Comparison of ENCODE assay signal across 16 cellular contexts in the genomic region with DNA sequence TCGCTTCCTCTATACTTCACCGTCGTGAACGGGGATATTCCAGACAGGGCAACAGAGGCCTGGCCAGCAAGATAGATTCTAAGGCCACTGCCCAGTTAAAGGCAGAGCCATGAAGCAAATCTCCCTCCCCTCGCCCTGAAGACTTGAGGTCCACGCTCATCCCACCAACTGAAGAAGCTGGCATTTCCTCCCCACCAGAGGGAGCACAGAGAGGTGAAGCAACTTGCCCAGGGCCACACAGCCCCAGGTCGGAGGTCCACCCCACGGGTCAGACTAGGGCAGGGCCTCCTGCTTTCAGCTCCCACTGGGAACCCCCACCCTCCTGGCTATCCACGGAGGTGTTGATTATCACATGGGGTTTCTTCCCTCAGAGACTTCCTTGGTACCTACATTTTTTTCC. TPM values are rescaled to one million over a fixed set of nuclear protein-coding genes. Genes with fewer than 3 reads are reported as not detected.
DNase-seq lines count a peak whose midpoint lies in the region; ATAC-seq, FAIRE-seq and TF ChIP-seq lines count a peak whose summit lies in the region.
"Had no signal": no experiment of that assay in that cellular context is flagged by ENCODE, and none has a peak within 500 bp of the region (broad histone marks: within the 10 kb centered on the region; RNA-seq: fewer than 3 reads in every experiment).

No MANE protein-coding gene starts in this region.

- TF ChIP-seq POLR2A in gastroesophageal sphincter (IDR thresholded peaks at IDR 0.05): no peak

- H3K23me2 ChIP-seq in H9 (ENCODE audit: insufficient read length, low read depth, low read length, poor library complexity, severe bottlenecking): peaks cover 7% of the 10 kb centered on the region

- H3K36me3 ChIP-seq in astrocyte (ENCODE audit: insufficient read depth, low read length): peaks cover 4% of the 10 kb centered on the region
- no peaks in the 10 kb centered on the region for H3K36me3 ChIP-seq in gastroesophageal sphincter
- H3K36me3 ChIP-seq in psoas muscle (ENCODE audit: insufficient read depth in 1 of 2, low read depth in 1 of 2): no peaks in the 10 kb centered on the region

- no peak for DNase-seq in H9
- DNase-seq in astrocyte (ENCODE audit: low read depth): no peak
- DNase-seq in psoas muscle: no peak
- no peak for DNase-seq in NCI-H510A treated with DMSO at 0.1 percent for 48 hours (lab: John Stamatoyannopoulos, UW)
- DNase-seq in activated CD4-positive, alpha-beta memory T cell treated with anti-CD3 and anti-CD28 coated beads, Interleukin-2, amount 10 ng/mL, durations not matched to agents 7 days and 5 days: no peak
- no peak for DNase-seq in SIG-M5 treated with dmso at 0.1 percent for 504 hours (lab: John Stamatoyannopoulos, UW; ENCODE audit: unreplicated experiment)
- DNase-seq: Calu3; CD4-positive, alpha-beta memory T cell; DMS79; HCEC 1CT; NCI-H1417 treated with DMSO at 0.1 percent for 48 hours; NCI-H1930; NCI-H774 had no signal

- 0 out of 2 replicates have a peak, but pooled peaks cover 1% of the 10 kb centered on the region for H3K27me3 Mint-ChIP-seq in H9 (ENCODE audit: low read depth)
- H3K27me3 Mint-ChIP-seq in astrocyte (ENCODE audit: low read depth, unreplicated experiment): no peaks in the 10 kb centered on the region
- peaks cover 1% of the 10 kb centered on the region for H3K27me3 Mint-ChIP-seq in activated CD4-positive, alpha-beta memory T cell treated with anti-CD3 and anti-CD28 coated beads, Interleukin-2, amount 10 ng/mL, durations not matched to agents 7 days and 5 days

- H4K20me1 ChIP-seq in H9 (ENCODE audit: control insufficient read depth, insufficient read depth, insufficient read length) (no peaks in the 10 kb centered on the region), astrocyte (ENCODE audit: insufficient read depth, low read length) (peaks cover 97% of the 10 kb centered on the region)

- POLR2A ChIA-PET in activated CD4-positive, alpha-beta memory T cell treated with anti-CD3 and anti-CD28 coated beads, Interleukin-2, amount 10 ng/mL, durations not matched to agents 7 days and 5 days (lab: Charles Lee): no interaction called here

- CTCF ChIA-PET in activated CD4-positive, alpha-beta memory T cell treated with anti-CD3 and anti-CD28 coated beads, Interleukin-2, amount 10 ng/mL, durations not matched to agents 7 days and 5 days (lab: Charles Lee): no interaction called here

- no peak overlapping the region for H3K18ac ChIP-seq in H9 (ENCODE audit: insufficient read length, low read depth, low read length)

- H3K4me3 ChIP-seq in astrocyte (ENCODE audit: insufficient read depth, low read depth, low read length) (no peak overlapping the region), gastroesophageal sphincter (no peak overlapping the region), psoas muscle (no peak overlapping the region)
- H3K4me3 ChIP-seq: SJSA1 had no signal

- H3K4me1 ChIP-seq in H9 (ENCODE audit: insufficient read depth, low read length) (no peaks in the 10 kb centered on the region), astrocyte (ENCODE audit: insufficient read depth, low read length) (peaks cover 44% of the 10 kb centered on the region), gastroesophageal sphincter (peaks cover 0 to 82% (median 11%) of the 10 kb centered on the region in 3 donors), psoas muscle (peaks cover 34% of the 10 kb centered on the region)

- H3K9me3 ChIP-seq in H9 (ENCODE audit: control insufficient read depth, low read depth, low read length): no peaks in the 10 kb centered on the region
- H3K9me3 ChIP-seq in astrocyte (ENCODE audit: insufficient read depth, low read depth, low read length): no peaks in the 10 kb centered on the region
- no peaks in the 10 kb centered on the region for H3K9me3 ChIP-seq in gastroesophageal sphincter
- H3K9me3 ChIP-seq in psoas muscle: no peaks in the 10 kb centered on the region
- H3K9me3 ChIP-seq: SJSA1 had no signal

- no peak overlapping the region for H3K4ac ChIP-seq in H9 (ENCODE audit: low read depth, low read length)

- H4K5ac ChIP-seq in H9 (ENCODE audit: insufficient read length, low read depth, low read length): no peak overlapping the region

- H3K56ac ChIP-seq in H9 (ENCODE audit: insufficient read length, low read depth, low read length): no peak overlapping the region

- WGBS in H9 (ENCODE audit: extremely low coverage, insufficient read length, low lambda C conversion rate): no CpG with 5 or more reads among the region's 9 CpGs
- 50 to 69% methylated on average over 2 to 4 of the region's 9 CpGs for WGBS in gastroesophageal sphincter (ENCODE audit: low coverage in 1 of 2), 2 donors
- WGBS in psoas muscle, 3 donors: 63 to 82% (median 75%) methylated on average over 9 of the region's 9 CpGs

- intact Hi-C loops in psoas muscle (cut with DNase I): no loop called here

- no peaks in the 10 kb centered on the region for H3K79me1 ChIP-seq in H9 (ENCODE audit: insufficient read depth, low read depth, low read length, poor library complexity, severe bottlenecking)

- H4K91ac ChIP-seq in H9 (ENCODE audit: insufficient read length, low read depth, low read length): no peak overlapping the region

- TF ChIP-seq EP300 in gastroesophageal sphincter (IDR thresholded peaks at IDR 0.05): no peak

- H3K79me2 ChIP-seq in H9 (ENCODE audit: insufficient read depth, low read length): no peaks in the 10 kb centered on the region
- peaks cover 99% of the 10 kb centered on the region for H3K79me2 ChIP-seq in astrocyte (ENCODE audit: insufficient read depth, low read length)

- no peak overlapping the region for H2BK20ac ChIP-seq in H9 (ENCODE audit: low read depth, low read length, poor library complexity, severe bottlenecking)

- 0 out of 7 replicates have a peak, but pooled peaks cover 0 to 1% (median 0%) of the 10 kb centered on the region in 3 experiments for H3K36me3 Mint-ChIP-seq in H9 (ENCODE audit: insufficient read depth in 1 of 3, low read depth in 3 of 3)
- peaks cover 24% of the 10 kb centered on the region for H3K36me3 Mint-ChIP-seq in astrocyte (ENCODE audit: low read depth, unreplicated experiment)
- no peaks in the 10 kb centered on the region for H3K36me3 Mint-ChIP-seq in activated CD4-positive, alpha-beta memory T cell treated with anti-CD3 and anti-CD28 coated beads, Interleukin-2, amount 10 ng/mL, durations not matched to agents 7 days and 5 days (ENCODE audit: low read depth)
- H3K36me3 Mint-ChIP-seq: CD4-positive, alpha-beta memory T cell had no signal

- no peak overlapping the region for H3K23ac ChIP-seq in H9 (ENCODE audit: insufficient read length, low read depth, low read length)

- H3K4me1 Mint-ChIP-seq in H9: peaks cover 36 to 64% of the 10 kb centered on the region in 2 experiments
- H3K4me1 Mint-ChIP-seq in astrocyte (ENCODE audit: low read depth, unreplicated experiment): peaks cover 43% of the 10 kb centered on the region
- no peaks in the 10 kb centered on the region for H3K4me1 Mint-ChIP-seq in activated CD4-positive, alpha-beta memory T cell treated with anti-CD3 and anti-CD28 coated beads, Interleukin-2, amount 10 ng/mL, durations not matched to agents 7 days and 5 days
- H3K4me1 Mint-ChIP-seq: B cell; CD4-positive, alpha-beta memory T cell had no signal

- H3K9me3 Mint-ChIP-seq in H9: no peaks in the 10 kb centered on the region
- H3K9me3 Mint-ChIP-seq in astrocyte (ENCODE audit: unreplicated experiment): no peaks in the 10 kb centered on the region
- H3K9me3 Mint-ChIP-seq in activated CD4-positive, alpha-beta memory T cell treated with anti-CD3 and anti-CD28 coated beads, Interleukin-2, amount 10 ng/mL, durations not matched to agents 7 days and 5 days: no peaks in the 10 kb centered on the region
- H3K9me3 Mint-ChIP-seq: CD4-positive, alpha-beta memory T cell had no signal

- no peak overlapping the region for H3K9ac ChIP-seq in H9 (ENCODE audit: extremely low read depth, insufficient read length, low read length)
- H3K9ac ChIP-seq in astrocyte (ENCODE audit: low read length): no peak overlapping the region

- no peak overlapping the region for H4K8ac ChIP-seq in H9 (replicated peaks; ENCODE audit: insufficient read length, low read depth, low read length)

- H3K14ac ChIP-seq in H9 (ENCODE audit: insufficient read depth, low read length): no peak overlapping the region

- H2AFZ ChIP-seq in H9 (ENCODE audit: low read length) (no peak overlapping the region), astrocyte (ENCODE audit: low read depth, low read length) (no peak overlapping the region)

- no peak overlapping the region for H3T11ph ChIP-seq in H9 (ENCODE audit: low read length)

- TF ChIP-seq CTCF in H9 (conservative IDR thresholded peaks at IDR 0.05): 0 out of 3 replicates have a peak, but pooled peaks have one; percentile 9
- no peak for TF ChIP-seq CTCF in astrocyte (IDR thresholded peaks at IDR 0.05; ENCODE audit: insufficient read depth, low read depth, low read length)
- TF ChIP-seq CTCF in gastroesophageal sphincter (IDR thresholded peaks at IDR 0.05): no peak
- no peak for TF ChIP-seq CTCF in psoas muscle (IDR thresholded peaks at IDR 0.05)

- no peak overlapping the region for H2BK12ac ChIP-seq in H9 (ENCODE audit: insufficient read length, low read depth, low read length)

- H3K27ac ChIP-seq in H9 (ENCODE audit: insufficient read length, low read depth, low read length) (no peak overlapping the region), astrocyte (ENCODE audit: low read depth, low read length) (no peak overlapping the region), gastroesophageal sphincter (peak overlapping the region in 3 of 4 donors; percentile 35 to 97 (median 91)), psoas muscle (peak overlapping the region; percentile 94)
- H3K27ac ChIP-seq: SJSA1 had no signal

- ATAC-seq in gastroesophageal sphincter (no peak), psoas muscle (no peak)

- no peak for FAIRE-seq in astrocyte (lab: Jason Lieb, UNC)

- H3K4me2 ChIP-seq in H9 (ENCODE audit: insufficient read depth, insufficient read length, low read length) (no peak overlapping the region), astrocyte (ENCODE audit: low read length) (no peak overlapping the region)

- no peak overlapping the region for H2BK120ac ChIP-seq in H9 (ENCODE audit: low read depth, low read length, poor library complexity, severe bottlenecking)

- no peak overlapping the region for H2BK15ac ChIP-seq in H9 (ENCODE audit: low read depth, low read length)

- H2AK5ac ChIP-seq in H9 (ENCODE audit: insufficient read length, low read length): no peak overlapping the region

- H3K27me3 ChIP-seq in H9 (ENCODE audit: insufficient read depth, low read length): no peaks in the 10 kb centered on the region
- H3K27me3 ChIP-seq in astrocyte (ENCODE audit: insufficient read depth, low read length): no peaks in the 10 kb centered on the region
- no peaks in the 10 kb centered on the region for H3K27me3 ChIP-seq in gastroesophageal sphincter
- no peaks in the 10 kb centered on the region for H3K27me3 ChIP-seq in psoas muscle (ENCODE audit: insufficient read depth in 3 of 3, low read length in 2 of 3)
- H3K27me3 ChIP-seq: SJSA1 had no signal

- H2BK5ac ChIP-seq in H9 (ENCODE audit: insufficient read length, low read length): no peak overlapping the region

- H3K27ac Mint-ChIP-seq in H9 (peak overlapping the region in 2 of 3 experiments; percentile 15 to 55; a peak in 2 of 7 replicates), astrocyte (ENCODE audit: unreplicated experiment) (peak overlapping the region; percentile 88)
- no peak overlapping the region for H3K27ac Mint-ChIP-seq in activated CD4-positive, alpha-beta memory T cell treated with anti-CD3 and anti-CD28 coated beads, Interleukin-2, amount 10 ng/mL, durations not matched to agents 7 days and 5 days
- H3K27ac Mint-ChIP-seq: B cell; CD4-positive, alpha-beta memory T cell had no signal

- no peak overlapping the region for H3K4me3 Mint-ChIP-seq in H9
- H3K4me3 Mint-ChIP-seq in astrocyte (ENCODE audit: unreplicated experiment): no peak overlapping the region
- H3K4me3 Mint-ChIP-seq in activated CD4-positive, alpha-beta memory T cell treated with anti-CD3 and anti-CD28 coated beads, Interleukin-2, amount 10 ng/mL, durations not matched to agents 7 days and 5 days: no peak overlapping the region
- H3K4me3 Mint-ChIP-seq: B cell; CD4-positive, alpha-beta memory T cell had no signal

RNA-seq across cellular contexts. Expression of a gene that starts 27.4 kb away (rescaled TPM):
- total RNA-seq in H9 (2021) (2.7 and 2.8 TPM in 2 replicates), astrocyte (98.6 and 110 TPM in 2 replicates), gastroesophageal sphincter (10 to 100 TPM; 13.4 to 52.8 (median 28.5) TPM), psoas muscle (10 to 100 TPM in 3 of 4 donors, 1 to 10 TPM in 1; 7.3 to 39.3 (median 21.3) TPM)
- 10 to 100 TPM in 2 of 3 donors, 1 to 10 TPM in 1; 4.3 to 17.6 (median 14.8) TPM for polyA plus RNA-seq in psoas muscle
- under 1 TPM; 0.35 to 0.40 TPM for total RNA-seq in activated CD4-positive, alpha-beta memory T cell treated with anti-CD3 and anti-CD28 coated beads, Interleukin-2, amount 10 ng/mL, durations not matched to agents 7 days and 5 days

Comparison
In these comparisons a context has a peak if more than half of its experiments do, and no peak if none do; other contexts are left out.
1. H3K27ac ChIP-seq: peak in gastroesophageal sphincter (3 of 4) and psoas muscle (single experiment); none in H9 (single experiment) and astrocyte (single experiment).